Comparison of ENCODE assay signal across 25 cellular contexts in genomic region chr19:30156646-30157045, GRCh38.
"Had no signal": no experiment of that assay in that cellular context is flagged by ENCODE, and none has a peak within 500 bp of the region (broad histone marks: within the 10 kb centered on the region; RNA-seq: fewer than 3 reads in every experiment).

No MANE protein-coding gene starts in this region.

- H3K27me3 Mint-ChIP-seq: dendritic cell treated with granulocyte-macrophage colony-stimulating factor and Interleukin-4, amounts not matched to agents 40 ng/mL and 50 ng/mL, for 4 days had no signal

- H3K27ac ChIP-seq: colonic mucosa, epithelial cell of prostate, esophagus squamous epithelium, gastrocnemius medialis, heart right ventricle, left lung, lower lobe of right lung had no signal

- H3K27me3 ChIP-seq: colonic mucosa, gastrocnemius medialis had no signal

- H3K4me3 Mint-ChIP-seq: dendritic cell treated with granulocyte-macrophage colony-stimulating factor and Interleukin-4, amounts not matched to agents 40 ng/mL and 50 ng/mL, for 4 days; effector memory CD8-positive, alpha-beta T cell; endodermal cell; immature natural killer cell; mesothelial cell of epicardium had no signal

- H3K4me3 ChIP-seq: colonic mucosa, esophagus squamous epithelium, gastrocnemius medialis, heart right ventricle, left lung, lower lobe of right lung, mucosa of descending colon had no signal

- H3K9me3 Mint-ChIP-seq: dendritic cell treated with granulocyte-macrophage colony-stimulating factor and Interleukin-4, amounts not matched to agents 40 ng/mL and 50 ng/mL, for 4 days; effector memory CD8-positive, alpha-beta T cell; endodermal cell; immature natural killer cell; mesothelial cell of epicardium had no signal

- H3K36me3 ChIP-seq: colonic mucosa, esophagus squamous epithelium, gastrocnemius medialis, heart right ventricle, left lung, lower lobe of right lung had no signal

- DNase-seq: colonic mucosa; cortex of kidney; effector CD8-positive, alpha-beta T cell; effector memory CD8-positive, alpha-beta T cell; endodermal cell; erythroblast; esophagus squamous epithelium; foreskin fibroblast; foreskin melanocyte; gastrocnemius medialis; glutamatergic neuron; heart right ventricle; hypothalamus; immature natural killer cell; kidney; kidney glomerular epithelial cell; left lung; left ventricle myocardium superior; lower lobe of right lung; mesenchymal stem cell; mucosa of descending colon; naive B cell had no signal

- H3K4me1 Mint-ChIP-seq: endodermal cell, immature natural killer cell, mesothelial cell of epicardium had no signal

- H3K9me3 ChIP-seq: colonic mucosa, esophagus squamous epithelium, gastrocnemius medialis, heart right ventricle, left lung, lower lobe of right lung, mucosa of descending colon had no signal

- H3K36me3 Mint-ChIP-seq: immature natural killer cell, mesothelial cell of epicardium, naive B cell had no signal

- H3K27ac Mint-ChIP-seq: dendritic cell treated with granulocyte-macrophage colony-stimulating factor and Interleukin-4, amounts not matched to agents 40 ng/mL and 50 ng/mL, for 4 days; effector memory CD8-positive, alpha-beta T cell; endodermal cell; immature natural killer cell; mesothelial cell of epicardium had no signal

- H3K4me1 ChIP-seq: colonic mucosa, esophagus squamous epithelium, gastrocnemius medialis, heart right ventricle, left lung, lower lobe of right lung had no signal
